28 cellular contexts compared by ENCODE assay signal in the genomic region with DNA sequence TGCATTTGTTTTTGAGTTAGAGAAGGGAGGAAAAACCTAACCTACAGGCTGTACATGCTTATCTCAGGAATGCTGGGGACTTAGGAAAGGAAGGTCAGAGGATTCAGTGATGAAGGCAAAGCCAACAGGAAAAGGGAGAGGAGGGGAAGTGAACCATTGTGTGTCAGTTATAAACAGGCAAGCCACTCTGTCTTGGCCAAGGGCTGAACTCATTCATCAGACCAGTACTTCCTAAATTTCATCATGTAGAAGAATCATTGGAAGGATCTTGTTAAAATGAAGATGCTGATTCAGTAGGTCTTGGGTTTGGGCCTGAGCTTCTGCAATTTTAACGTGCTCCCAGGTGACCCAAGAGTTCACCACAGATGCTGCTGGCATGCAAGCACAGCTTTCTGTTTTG. TPM values are rescaled to one million over a fixed set of nuclear protein-coding genes. Genes with fewer than 3 reads are reported as not detected.
DNase-seq lines count a peak whose midpoint lies in the region; ATAC-seq, FAIRE-seq and TF ChIP-seq lines count a peak whose summit lies in the region.
"Had no signal": no experiment of that assay in that cellular context is flagged by ENCODE, and none has a peak within 500 bp of the region (broad histone marks: within the 10 kb centered on the region; RNA-seq: fewer than 3 reads in every experiment).

No MANE protein-coding gene starts in this region.

- WGBS in right lobe of liver (ENCODE audit: insufficient coverage, low coverage, low lambda C conversion rate, missing lambda C conversion rate): 29% methylated on average over 1 of the region's 1 CpG

- ATAC-seq in right lobe of liver: peak; percentile 19 to 79 (median 58)
- ATAC-seq: activated CD4-positive, alpha-beta T cell treated with anti-CD3 and anti-CD28 coated beads for 36 hours; HCT116; naive thymus-derived CD4-positive, alpha-beta T cell; T-helper 17 cell had no signal

- H3K4me1 ChIP-seq in right lobe of liver: no peaks in the 10 kb centered on the region
- H3K4me1 ChIP-seq: colonic mucosa, right atrium auricular region had no signal

- TF ChIP-seq POLR2A in right lobe of liver (IDR thresholded peaks at IDR 0.05) (no peak), H54 (IDR thresholded peaks at IDR 0.05; ENCODE audit: low read depth, low read length) (no peak)

- FAIRE-seq in H54 (lab: Jason Lieb, UNC): no peak
- FAIRE-seq: GM12891, RCC 7860 had no signal

- intact Hi-C loops in right lobe of liver (cut with DNase I): no loop called here

- TF ChIP-seq CTCF in cardiac fibroblast (IDR thresholded peaks at IDR 0.05; ENCODE audit: low read depth, low read length) (no peak), right lobe of liver (IDR thresholded peaks at IDR 0.05) (no peak)

- no peak overlapping the region for H3K4me3 ChIP-seq in cardiac fibroblast (replicated peaks in 1 of 2; ENCODE audit: low read depth in 2 of 2, low read length in 2 of 2)
- no peak overlapping the region for H3K4me3 ChIP-seq in right lobe of liver
- H3K4me3 ChIP-seq: adrenal gland, colonic mucosa, heart left ventricle, ovary, right atrium auricular region, SJSA1 had no signal

- no peaks in the 10 kb centered on the region for H3K9me3 ChIP-seq in right lobe of liver
- H3K9me3 ChIP-seq: adrenal gland, colonic mucosa, heart left ventricle, ovary, right atrium auricular region, SJSA1 had no signal

- no peaks in the 10 kb centered on the region for H3K27me3 ChIP-seq in right lobe of liver
- H3K27me3 ChIP-seq: colonic mucosa, ovary, right atrium auricular region, SJSA1 had no signal

- DNase-seq in HCEC 1CT (peak; percentile 58), MV-4-11 (lab: John Stamatoyannopoulos, UW) (peak; percentile 73), cardiac fibroblast (ENCODE audit: low read depth in 2 of 2) (peak; percentile 57 to 80), right lobe of liver (no peak), T-helper 1 cell (no peak), H54 (ENCODE audit: insufficient read length, low spot score) (no peak), iPS-NIHi11 (ENCODE audit: low spot score) (no peak), DMS79 (lab: John Stamatoyannopoulos, UW) (no peak)
- DNase-seq: activated CD4-positive, alpha-beta T cell treated with anti-CD3 and anti-CD28 coated beads for 36 hours; activated CD8-positive, alpha-beta memory T cell treated with anti-CD3 and anti-CD28 coated beads for 24 hours; activated T-cell treated with anti-CD3 and anti-CD28 coated beads, Interleukin-2, amount 50 U/mL, for 1 hour; adrenal gland; colonic mucosa; heart left ventricle; KBM-7; naive thymus-derived CD4-positive, alpha-beta T cell; NCI-H1048; NCI-H1694 treated with DMSO at 0.1 percent for 48 hours; NCI-H526; ovary; stimulated activated CD4-positive, alpha-beta T cell treated with anti-CD3 and anti-CD28 coated beads, Interleukin-4, amount 100 ng/mL, for 4 hours; T-helper 17 cell had no signal

- no peaks in the 10 kb centered on the region for H3K36me3 ChIP-seq in right lobe of liver
- H3K36me3 ChIP-seq: adrenal gland, colonic mucosa, heart left ventricle, ovary, right atrium auricular region, SJSA1 had no signal

- H3K27ac ChIP-seq in right lobe of liver: no peak overlapping the region
- H3K27ac ChIP-seq: C4-2B, colonic mucosa, heart left ventricle, ovary, right atrium auricular region, SJSA1 had no signal

RNA-seq across cellular contexts. Expression of a gene that starts 8.4 kb away (rescaled TPM):
- 10 to 100 TPM in 3 of 6 experiments, 1 to 10 TPM in 3; 6.5 to 15.3 (median 10.5) TPM for total RNA-seq in right lobe of liver
- total RNA-seq: activated CD4-positive, alpha-beta T cell treated with anti-CD3 and anti-CD28 coated beads for 36 hours; naive thymus-derived CD4-positive, alpha-beta T cell had no signal

Comparison
In these comparisons a context has a peak if more than half of its experiments do, and no peak if none do; other contexts are left out.
1. DNase-seq: peak in HCEC 1CT (single experiment), MV-4-11 (single experiment) and cardiac fibroblast (2 of 2); none in right lobe of liver (0 of 3), T-helper 1 cell (0 of 5), H54 (single experiment), iPS-NIHi11 (single experiment) and DMS79 (single experiment).